Comparison of ENCODE assay signal across 9 cellular contexts in the genomic region with DNA sequence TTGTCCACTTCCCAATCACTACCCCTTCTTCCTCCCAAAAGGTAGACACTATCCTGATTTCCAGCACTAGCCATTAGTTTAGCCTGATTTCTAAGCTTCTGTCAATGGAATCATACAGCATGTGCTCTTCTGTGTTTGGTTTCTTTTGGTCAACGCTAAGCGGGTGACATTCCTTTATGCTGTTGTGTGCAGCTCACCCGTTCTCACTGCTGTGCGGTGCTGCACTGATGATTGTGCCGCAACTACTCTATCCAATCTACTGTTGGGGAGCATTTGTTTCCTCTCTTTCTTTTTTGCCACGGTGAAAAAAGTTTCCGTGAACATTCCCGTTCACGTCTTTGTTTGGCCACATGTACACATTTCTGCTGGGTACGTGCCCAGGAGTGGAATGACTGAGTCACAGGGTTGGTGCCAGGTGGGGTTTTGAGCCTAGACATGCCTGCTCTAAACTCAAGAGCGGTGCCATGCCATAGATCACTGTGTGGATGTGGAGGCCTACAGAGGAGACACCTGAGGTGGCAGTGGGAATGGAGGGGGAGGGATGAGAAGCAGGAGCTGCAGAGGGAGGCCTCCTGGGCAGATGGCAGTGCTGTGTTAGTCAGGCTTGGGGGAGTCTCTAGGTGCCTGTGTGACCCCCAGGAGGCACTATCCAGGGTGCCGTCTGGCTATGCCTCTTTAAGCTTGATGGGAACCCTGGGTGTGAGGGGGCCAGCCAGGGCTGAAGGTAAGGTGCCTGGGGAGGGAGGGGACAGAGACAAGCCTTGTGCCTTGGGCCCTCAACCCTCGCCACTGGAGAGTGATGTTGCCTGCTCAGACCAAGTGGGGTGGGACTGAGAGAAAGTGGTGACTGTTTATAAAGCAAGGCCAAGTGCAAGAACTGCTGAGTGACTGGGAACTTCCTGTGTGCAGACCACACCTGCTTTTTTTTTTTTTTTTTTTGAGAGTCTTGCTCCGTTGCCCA. TPM values are rescaled to one million over a fixed set of nuclear protein-coding genes. Genes with fewer than 3 reads are reported as not detected.
DNase-seq lines count a peak whose midpoint lies in the region; ATAC-seq, FAIRE-seq and TF ChIP-seq lines count a peak whose summit lies in the region.
"Had no signal": no experiment of that assay in that cellular context is flagged by ENCODE, and none has a peak within 500 bp of the region (broad histone marks: within the 10 kb centered on the region; RNA-seq: fewer than 3 reads in every experiment).

No MANE protein-coding gene starts in this region.

- H3K27ac ChIP-seq in iPS-18a (ENCODE audit: low read length): peak overlapping the region; percentile 10
- H3K27ac ChIP-seq: VCaP had no signal

- no peak for FAIRE-seq in GM12891 (lab: Jason Lieb, UNC)

- DNase-seq in GM10248 (ENCODE audit: extremely low spot score) (peak; percentile 60), NAMALWA (ENCODE audit: low spot score) (peak; percentile 59), GM12891 (ENCODE audit: insufficient read length, low spot score) (no peak), AG20443 (ENCODE audit: low spot score) (no peak), erythroblast (lab: John Stamatoyannopoulos, UW) (no peak), sciatic nerve (ENCODE audit: low spot score) (no peak)

- H3K27me3 ChIP-seq in iPS-18a (ENCODE audit: control insufficient read depth, insufficient read depth, low read length): no peaks in the 10 kb centered on the region

- no peak for TF ChIP-seq CTCF in GM10248 (IDR thresholded peaks at IDR 0.05; ENCODE audit: control extremely low read depth, extremely low read depth, low read depth, missing control alignments)

- POLR2A ChIA-PET in GM10248 (lab: Yijun Ruan, JAX): no interaction called here

- TF ChIP-seq POLR2A in GM12891 (IDR thresholded peaks at IDR 0.05; ENCODE audit: low read depth, low read length) (no peak), erythroblast (IDR thresholded peaks at IDR 0.05; ENCODE audit: low read length) (no peak)

- H3K36me3 ChIP-seq in iPS-18a (ENCODE audit: control insufficient read depth, low read depth, low read length): no peaks in the 10 kb centered on the region

- H3K4me1 ChIP-seq in iPS-18a (ENCODE audit: control insufficient read depth, low read depth, low read length): peaks cover 22% of the 10 kb centered on the region

- H3K4me3 ChIP-seq in iPS-18a (ENCODE audit: low read length): no peak overlapping the region

- intact Hi-C loops in sciatic nerve (cut with DNase I): no loop called here

- H3K9ac ChIP-seq in iPS-18a (ENCODE audit: low read length): no peak overlapping the region

- CTCF ChIA-PET in GM10248 (lab: Yijun Ruan, JAX): interaction anchor here (0.7 to 2.1 kb wide), 4 partner anchors 8 to 24 kb away, joined by 3 to 8 read pairs (median 4); no protein-coding TSS in a partner anchor

- H3K9me3 ChIP-seq in iPS-18a (ENCODE audit: control insufficient read depth, low read depth, low read length): no peaks in the 10 kb centered on the region

- ATAC-seq in GM21737 (IDR thresholded peaks at IDR 0.05; ENCODE audit: unreplicated experiment) (peak; percentile 61), sciatic nerve (no peak)

TF ChIP-seq in GM12891, 5 proteins besides CTCF, POLR2A, EP300 and RAD21:
- TF ChIP-seq POLR2AphosphoS5 (IDR thresholded peaks at IDR 0.05; ENCODE audit: low read depth, low read length): no peak

RNA-seq across cellular contexts. Expression of a gene that starts 11.4 kb away (rescaled TPM):
- polyA plus RNA-seq in GM12891 (2012; ENCODE audit: low read depth, missing spikeins): 27.9 TPM
- 22.6 TPM for total RNA-seq in sciatic nerve

Comparison
In these comparisons a context has a peak if more than half of its experiments do, and no peak if none do; other contexts are left out.
1. DNase-seq: peak in GM10248 (single experiment) and NAMALWA (single experiment); none in GM12891 (single experiment), AG20443 (single experiment), erythroblast (0 of 2) and sciatic nerve (single experiment).